ENCODE assay signal across 8 cellular contexts in the genomic region with DNA sequence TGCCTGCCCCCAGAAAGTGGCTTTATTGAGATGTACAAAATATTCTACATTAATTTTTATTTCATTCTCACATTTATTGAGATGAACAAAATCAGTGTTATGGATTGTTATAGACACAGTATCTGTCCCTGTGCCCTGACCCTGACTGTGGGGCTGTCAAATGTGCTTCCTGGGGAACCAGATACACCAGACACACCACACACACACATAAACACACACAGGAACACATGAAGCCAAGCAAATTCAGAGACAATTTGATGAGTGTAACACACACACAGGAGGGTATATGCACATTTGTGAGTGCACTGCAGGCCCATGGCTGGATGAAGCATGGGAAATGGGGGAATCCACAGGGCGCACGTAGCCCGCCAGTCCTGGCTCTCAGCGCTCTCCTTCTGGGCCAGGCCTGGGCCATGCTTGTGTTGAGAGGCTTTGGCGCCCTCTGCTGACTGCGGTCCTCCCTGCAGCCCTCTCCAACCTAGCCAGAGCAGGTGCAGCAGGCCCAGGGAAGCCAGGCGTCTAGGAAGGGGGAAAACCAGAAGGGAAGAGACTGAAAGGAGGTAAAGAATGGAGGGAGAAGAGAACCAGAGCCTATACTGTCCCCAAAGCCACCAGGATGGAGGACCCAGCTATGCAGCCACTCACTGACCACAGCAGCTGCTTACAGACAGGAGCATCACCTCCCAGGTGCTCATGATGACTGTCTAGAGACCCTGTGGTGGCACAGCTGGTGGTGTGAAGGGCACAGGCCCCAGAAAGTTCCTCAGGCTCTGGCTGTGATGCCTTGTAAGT. TPM values are rescaled to one million over a fixed set of nuclear protein-coding genes. Genes with fewer than 3 reads are reported as not detected.
DNase-seq lines count a peak whose midpoint lies in the region; ATAC-seq and TF ChIP-seq lines count a peak whose summit lies in the region.

No MANE protein-coding gene starts in this region.

- H2AFZ ChIP-seq in OCI-LY3 (ENCODE audit: low read depth, low read length): peak overlapping the region; percentile 82; the same call in 1 of the 2 replicates

- H3K27me3 Mint-ChIP-seq in naive thymus-derived CD8-positive, alpha-beta T cell: no peaks in the 10 kb centered on the region

- no peaks in the 10 kb centered on the region for H3K36me3 ChIP-seq in OCI-LY3 (replicated peaks; ENCODE audit: low read depth, low read length)

- H3K9me3 Mint-ChIP-seq in naive thymus-derived CD8-positive, alpha-beta T cell: no peaks in the 10 kb centered on the region
- H3K9me3 Mint-ChIP-seq in stimulated activated effector memory CD8-positive, alpha-beta T cell treated with anti-CD3 and anti-CD28 coated beads, Interleukin-12 subunit alpha, Interleukin-12 subunit beta, amount 100 ng/mL, for 72 hours: no peaks in the 10 kb centered on the region

- H4K20me1 ChIP-seq in OCI-LY3 (ENCODE audit: insufficient read depth, low read length): no peaks in the 10 kb centered on the region

- peak; percentile 99 for TF ChIP-seq CTCF in GM12865 (IDR thresholded peaks at IDR 0.05; ENCODE audit: insufficient read depth, low read depth, low read length, missing control alignments)
- TF ChIP-seq CTCF in OCI-LY3 (IDR thresholded peaks at IDR 0.05; ENCODE audit: low read depth, low read length): peak; percentile 96

- H3K36me3 Mint-ChIP-seq in naive thymus-derived CD8-positive, alpha-beta T cell: peaks cover 0 to 25% (median 0%) of the 10 kb centered on the region in 3 donors
- H3K36me3 Mint-ChIP-seq in stimulated activated effector memory CD8-positive, alpha-beta T cell treated with anti-CD3 and anti-CD28 coated beads, Interleukin-12 subunit alpha, Interleukin-12 subunit beta, amount 100 ng/mL, for 72 hours: no peaks in the 10 kb centered on the region

- H3K4me3 ChIP-seq in GM12865 (ENCODE audit: low read depth, low read length) (no peak overlapping the region), OCI-LY3 (ENCODE audit: low read length) (no peak overlapping the region)

- ATAC-seq in HG03342 (IDR thresholded peaks at IDR 0.05; ENCODE audit: unreplicated experiment): peak; percentile 58
- ATAC-seq in naive thymus-derived CD8-positive, alpha-beta T cell: peak; percentile 96 to 99
- ATAC-seq in stimulated activated effector memory CD8-positive, alpha-beta T cell treated with anti-CD3 and anti-CD28 coated beads, Interleukin-12 subunit alpha, Interleukin-12 subunit beta, amount 100 ng/mL, for 72 hours: peak; percentile 93
- no peak for ATAC-seq in HG03108 (IDR thresholded peaks at IDR 0.05; ENCODE audit: unreplicated experiment)

- no peaks in the 10 kb centered on the region for H3K79me2 ChIP-seq in OCI-LY3 (ENCODE audit: low read length)

- no peak overlapping the region for H3K4me3 Mint-ChIP-seq in naive thymus-derived CD8-positive, alpha-beta T cell
- H3K4me3 Mint-ChIP-seq in stimulated activated effector memory CD8-positive, alpha-beta T cell treated with anti-CD3 and anti-CD28 coated beads, Interleukin-12 subunit alpha, Interleukin-12 subunit beta, amount 100 ng/mL, for 72 hours: no peak overlapping the region

- peaks cover 6% of the 10 kb centered on the region; the same call in 1 of the 2 replicates for H3K4me1 ChIP-seq in OCI-LY3 (ENCODE audit: low read length)

- peak; percentile 74 for DNase-seq in GM12865 (ENCODE audit: low read depth)
- DNase-seq in activated T-cell treated with anti-CD3 and anti-CD28 coated beads for 1 hour (ENCODE audit: low read depth): peak; percentile 60
- DNase-seq in erythroblast (lab: John Stamatoyannopoulos, UW): peak; percentile 51 to 73
- peak; percentile 35 to 79 (median 61) for DNase-seq in naive thymus-derived CD8-positive, alpha-beta T cell
- DNase-seq in stimulated activated effector memory CD8-positive, alpha-beta T cell treated with anti-CD3 and anti-CD28 coated beads, Interleukin-12 subunit alpha, Interleukin-12 subunit beta, amount 100 ng/mL, for 72 hours (ENCODE audit: low spot score in 2 of 2): peak; percentile 80 to 88

- POLR2A ChIA-PET in naive thymus-derived CD8-positive, alpha-beta T cell (lab: Charles Lee): no interaction called here

- no peaks in the 10 kb centered on the region for H3K9me3 ChIP-seq in OCI-LY3 (ENCODE audit: insufficient read depth, low read length)

- no peak for TF ChIP-seq POLR2A in erythroblast (IDR thresholded peaks at IDR 0.05; ENCODE audit: low read length)

- H3K9ac ChIP-seq in OCI-LY3 (ENCODE audit: low read length): no peak overlapping the region

- peaks cover 0 to 4% (median 0%) of the 10 kb centered on the region in 4 donors for H3K4me1 Mint-ChIP-seq in naive thymus-derived CD8-positive, alpha-beta T cell
- peaks cover 12% of the 10 kb centered on the region for H3K4me1 Mint-ChIP-seq in stimulated activated effector memory CD8-positive, alpha-beta T cell treated with anti-CD3 and anti-CD28 coated beads, Interleukin-12 subunit alpha, Interleukin-12 subunit beta, amount 100 ng/mL, for 72 hours

- peak overlapping the region in 1 of 10 donors; percentile 81 for H3K27ac Mint-ChIP-seq in naive thymus-derived CD8-positive, alpha-beta T cell
- H3K27ac Mint-ChIP-seq in stimulated activated effector memory CD8-positive, alpha-beta T cell treated with anti-CD3 and anti-CD28 coated beads, Interleukin-12 subunit alpha, Interleukin-12 subunit beta, amount 100 ng/mL, for 72 hours: no peak overlapping the region

- H3K4me2 ChIP-seq in OCI-LY3 (ENCODE audit: low read length): no peak overlapping the region

- H3K27ac ChIP-seq in OCI-LY3 (ENCODE audit: low read length): no peak overlapping the region

- peaks cover 29% of the 10 kb centered on the region for H3K27me3 ChIP-seq in OCI-LY3 (ENCODE audit: low read depth, low read length)

RNA-seq across cellular contexts. Expression of a gene that starts 18.0 kb away (rescaled TPM):
- 1 to 10 TPM in 1 of 2 experiments, under 1 TPM in 1; 0.80 to 1.9 TPM for total RNA-seq in naive thymus-derived CD8-positive, alpha-beta T cell
- 1 to 10 TPM; 1.2 to 2.0 (median 1.3) TPM for polyA plus RNA-seq in naive thymus-derived CD8-positive, alpha-beta T cell

RNA-seq across cellular contexts. Expression of a gene that starts 34.9 kb away (rescaled TPM):
- total RNA-seq in naive thymus-derived CD8-positive, alpha-beta T cell: not detected
- not detected for polyA plus RNA-seq in naive thymus-derived CD8-positive, alpha-beta T cell
